ENCODE assay signal across 8 cellular contexts in genomic region chr1:21217812-21218596, GRCh38. TPM values are rescaled to one million over a fixed set of nuclear protein-coding genes. Genes with fewer than 3 reads are reported as not detected.
DNase-seq lines count a peak whose midpoint lies in the region; ATAC-seq, FAIRE-seq and TF ChIP-seq lines count a peak whose summit lies in the region.

No MANE protein-coding gene starts in this region.

- TF ChIP-seq CTCF in BJ (IDR thresholded peaks at IDR 0.05; ENCODE audit: insufficient read depth, low read depth, low read length) (peak; percentile 58), epithelial cell of proximal tubule (conservative IDR thresholded peaks at IDR 0.05; ENCODE audit: low read depth, low read length) (peak; percentile 58), pancreas (IDR thresholded peaks at IDR 0.05) (no peak)

- H3K27me3 ChIP-seq in BJ (ENCODE audit: control insufficient read depth, insufficient read depth, low read length) (no peaks in the 10 kb centered on the region), pancreas (no peaks in the 10 kb centered on the region)

- POLR2A ChIA-PET in BJ (lab: Charles Lee): no interaction called here

- peaks cover 33% of the 10 kb centered on the region for H3K36me3 ChIP-seq in BJ (ENCODE audit: control insufficient read depth, insufficient read depth, low read length)
- peaks cover 0 to 38% (median 5%) of the 10 kb centered on the region in 3 donors for H3K36me3 ChIP-seq in pancreas

- no peak for FAIRE-seq in pancreas (lab: Jason Lieb, UNC)

- WGBS in pancreas, 2 donors: 84% methylated on average over 20 of the region's 20 CpGs

- CTCF ChIA-PET in BJ (lab: Yijun Ruan, JAX): interaction anchor here (0.5 to 6.1 kb wide), 25 partner anchors 8 to 577 kb away, joined by 3 to 64 read pairs (median 4); no protein-coding TSS in a partner anchor

- intact Hi-C loops in pancreas (cut with DNase I): no loop called here

- no peaks in the 10 kb centered on the region for H3K4me1 ChIP-seq in pancreas

- no peak overlapping the region for H3K27ac ChIP-seq in pancreas

- H3K9me3 ChIP-seq in pancreas: no peaks in the 10 kb centered on the region

- H3K4me3 ChIP-seq in BJ (ENCODE audit: low read depth, low read length) (no peak overlapping the region), epithelial cell of proximal tubule (ENCODE audit: low read depth, low read length) (no peak overlapping the region), pancreas (no peak overlapping the region)

- DNase-seq in BJ (ENCODE audit: low read depth): no peak
- DNase-seq in HK-2 (ENCODE audit: unreplicated experiment): peak; percentile 57
- peak; percentile 17 to 25 for DNase-seq in activated CD4-positive, alpha-beta T cell treated with anti-CD3 and anti-CD28 coated beads for 4 hours
- DNase-seq in epithelial cell of proximal tubule (ENCODE audit: low read depth): no peak
- peak in 4 of 6 donors; percentile 39 to 78 (median 68) for DNase-seq in pancreas
- no peak for DNase-seq in NCI-H2081 treated with DMSO at 0.1 percent for 48 hours (lab: John Stamatoyannopoulos, UW)

- peak; percentile 27 to 61 (median 28) for ATAC-seq in pancreas
- no peak for ATAC-seq in HG03354 (IDR thresholded peaks at IDR 0.05; ENCODE audit: poor library complexity, severe bottlenecking, unreplicated experiment)
- ATAC-seq in GM21515 (IDR thresholded peaks at IDR 0.05; ENCODE audit: unreplicated experiment): no peak

RNA-seq across cellular contexts. Expression of gene EIF4G3, which starts 41.3 kb away (rescaled TPM):
- polyA plus RNA-seq in BJ (2011; rRNA removed) (62.0 and 62.2 TPM in 2 replicates), pancreas (10 to 100 TPM; 11.9 to 16.1 TPM)
- 55.6 and 69.8 TPM in 2 replicates for polyA minus RNA-seq in BJ (2011; rRNA and poly(A)+ RNA removed)
- total RNA-seq in epithelial cell of proximal tubule (21.0 and 27.3 TPM in 2 replicates), pancreas (10 to 100 TPM in 5 of 6 donors, 1 to 10 TPM in 1; 9.6 to 22.7 (median 13.8) TPM)

Comparison
In these comparisons a context has a peak if more than half of its experiments do, and no peak if none do; other contexts are left out.
1. DNase-seq: peak in HK-2 (single experiment), activated CD4-positive, alpha-beta T cell treated with anti-CD3 and anti-CD28 coated beads for 4 hours (2 of 2) and pancreas (4 of 6); none in BJ (single experiment), epithelial cell of proximal tubule (single experiment) and NCI-H2081 treated with DMSO at 0.1 percent for 48 hours (single experiment).
2. CTCF ChIP-seq: peak in BJ (single experiment) and epithelial cell of proximal tubule (single experiment); none in pancreas (0 of 4).
3. ATAC-seq: peak in pancreas (4 of 4); none in HG03354 (single experiment) and GM21515 (single experiment).